In genomic region chr16:3058173-3059030, GRCh38 we compare ENCODE assay signal across 2 cellular contexts.
A peak's percentile ranks its signal among the peaks of the same experiment; 100 is the strongest.
TF ChIP-seq lines count a peak whose summit lies in the region.

No MANE protein-coding gene starts in this region.

TF ChIP-seq in HEK293, 187 proteins besides CTCF, POLR2A, EP300 and RAD21:
- TF ChIP-seq BCL6B (tag by site-specific recombination; IDR thresholded peaks at IDR 0.05) (no peak), GLIS2 (tag by site-specific recombination; IDR thresholded peaks at IDR 0.05) (no peak), ZNF133 (tag by site-specific recombination; IDR thresholded peaks at IDR 0.05) (no peak), ZNF184 (tag by site-specific recombination; IDR thresholded peaks at IDR 0.05) (no peak), ZNF146 (tag by site-specific recombination; IDR thresholded peaks at IDR 0.05) (no peak), ZFHX2 (tag by site-specific recombination; conservative IDR thresholded peaks at IDR 0.05) (no peak), ZFP3 (tag by site-specific recombination; IDR thresholded peaks at IDR 0.05; ENCODE audit: low read depth) (no peak)

TF ChIP-seq in GM12878, 131 proteins besides CTCF, POLR2A, EP300 and RAD21:
- TF ChIP-seq YY1 (IDR thresholded peaks at IDR 0.05; ENCODE audit: low read depth, low read length) (peak; percentile 8; the same call in 1 of the 2 replicates), ZNF384 (IDR thresholded peaks at IDR 0.05; ENCODE audit: borderline replicate concordance, low read depth, low read length) (no peak), SMARCA5 (IDR thresholded peaks at IDR 0.05) (peak; percentile 10; the same call in 1 of the 2 replicates), BHLHE40 (IDR thresholded peaks at IDR 0.05; ENCODE audit: borderline replicate concordance in 1 of 2, low read depth in 2 of 2, low read length in 1 of 2) (no peak), NR2F1 (conservative IDR thresholded peaks at IDR 0.05) (peak; percentile 58; the same call in 1 of the 2 replicates), GATAD2B (conservative IDR thresholded peaks at IDR 0.05; ENCODE audit: low read depth) (0 out of 2 replicates have a peak, but pooled peaks have one; percentile 37), TCF7 (IDR thresholded peaks at IDR 0.05; ENCODE audit: borderline replicate concordance) (no peak)
